In the genomic region with DNA sequence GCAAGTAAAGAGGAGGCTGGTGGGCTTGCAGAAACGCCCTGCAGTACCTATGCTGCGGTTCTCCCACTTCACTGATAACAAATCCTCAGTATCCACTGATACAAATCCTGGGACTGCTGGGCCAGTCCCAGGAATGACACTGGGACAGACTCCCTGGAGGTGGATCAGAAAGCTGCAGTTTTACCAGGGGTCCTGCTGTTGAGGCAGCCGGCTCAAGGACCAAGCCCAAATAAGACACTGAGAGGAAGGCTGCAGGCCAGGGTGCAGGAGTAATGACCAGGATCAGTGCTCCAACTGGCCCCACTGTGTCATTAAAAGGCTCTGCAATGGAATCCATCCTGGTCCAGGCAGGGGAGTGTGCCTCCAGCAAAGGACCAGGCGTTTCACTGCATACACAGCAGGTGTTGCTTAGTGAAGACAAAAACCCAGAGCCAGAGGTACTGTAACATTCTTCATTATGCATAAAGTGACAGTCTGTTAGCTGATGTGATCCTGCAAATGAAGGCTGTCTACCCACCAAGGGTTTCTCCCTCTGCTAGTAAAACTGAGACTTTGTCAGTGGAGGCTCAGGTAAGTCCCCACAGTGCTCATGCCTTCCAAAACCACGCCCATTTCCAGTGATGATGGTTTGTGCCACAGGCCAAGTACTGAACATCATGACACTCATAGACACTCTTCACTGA, we compare ENCODE assay signal across 10 cellular contexts.
DNase-seq lines count a peak whose midpoint lies in the region; FAIRE-seq and TF ChIP-seq lines count a peak whose summit lies in the region.
"Had no signal": no experiment of that assay in that cellular context is flagged by ENCODE, and none has a peak within 500 bp of the region (broad histone marks: within the 10 kb centered on the region; RNA-seq: fewer than 3 reads in every experiment).

No MANE protein-coding gene starts in this region.

- H3K9me3 ChIP-seq in iPS-18a (ENCODE audit: control insufficient read depth, low read depth, low read length), result no peaks in the 10 kb centered on the region

- H3K4me3 Mint-ChIP-seq in T-helper 1 cell treated with Interleukin-12 subunit alpha and Interleukin-12 subunit beta and Interleukin-4 antibody, amounts not matched to agents 30 μg/mL and 1 μg/mL, for 36 hours, result peak overlapping the region; percentile 100

- FAIRE-seq in D721Med (lab: Jason Lieb, UNC) (no peak), urothelium cell line (lab: Jason Lieb, UNC) (no peak)
- FAIRE-seq: endometrium had no signal

- H3K9ac ChIP-seq in iPS-18a (ENCODE audit: low read length), result no peak overlapping the region

- no peaks in the 10 kb centered on the region for H3K9me3 Mint-ChIP-seq in T-helper 1 cell treated with Interleukin-12 subunit alpha and Interleukin-12 subunit beta and Interleukin-4 antibody, amounts not matched to agents 30 μg/mL and 1 μg/mL, for 36 hours

- peaks cover 38% of the 10 kb centered on the region for H3K36me3 ChIP-seq in iPS-18a (ENCODE audit: control insufficient read depth, low read depth, low read length)

- no peaks in the 10 kb centered on the region for H3K27me3 Mint-ChIP-seq in T-helper 1 cell treated with Interleukin-12 subunit alpha and Interleukin-12 subunit beta and Interleukin-4 antibody, amounts not matched to agents 30 μg/mL and 1 μg/mL, for 36 hours (ENCODE audit: low read depth)

- no peak overlapping the region for H3K27ac ChIP-seq in iPS-18a (ENCODE audit: low read length)

- peaks cover 7% of the 10 kb centered on the region for H3K4me1 ChIP-seq in iPS-18a (ENCODE audit: control insufficient read depth, low read depth, low read length)

- peak overlapping the region; percentile 99 for H3K27ac Mint-ChIP-seq in T-helper 1 cell treated with Interleukin-12 subunit alpha and Interleukin-12 subunit beta and Interleukin-4 antibody, amounts not matched to agents 30 μg/mL and 1 μg/mL, for 36 hours

- DNase-seq in stimulated activated naive CD4-positive, alpha-beta T cell treated with Interleukin-2 at 50 U/mL for 16 hours (lab: John Stamatoyannopoulos, UW), result peak; percentile 43
- DNase-seq in stimulated activated naive CD4-positive, alpha-beta T cell (lab: John Stamatoyannopoulos, UW), result no peak
- no peak for DNase-seq in D721Med (ENCODE audit: insufficient read length, low spot score)
- no peak for DNase-seq in NCI-H1930 (lab: John Stamatoyannopoulos, UW)
- DNase-seq in urothelium cell line (ENCODE audit: low spot score), result no peak
- DNase-seq in activated gamma-delta T cell treated with Interleukin-2 at 50 U/mL for 16 hours, result no peak
- DNase-seq: RPMI8226 had no signal

- H3K4me3 ChIP-seq in iPS-18a (ENCODE audit: low read length), result peak overlapping the region; percentile 97

- H3K36me3 Mint-ChIP-seq in T-helper 1 cell treated with Interleukin-12 subunit alpha and Interleukin-12 subunit beta and Interleukin-4 antibody, amounts not matched to agents 30 μg/mL and 1 μg/mL, for 36 hours (ENCODE audit: low read depth), result peaks cover 32% of the 10 kb centered on the region

- TF ChIP-seq CTCF in D721Med (IDR thresholded peaks at IDR 0.05; ENCODE audit: insufficient read depth, missing control alignments), result no peak

- peaks cover 30% of the 10 kb centered on the region for H3K4me1 Mint-ChIP-seq in T-helper 1 cell treated with Interleukin-12 subunit alpha and Interleukin-12 subunit beta and Interleukin-4 antibody, amounts not matched to agents 30 μg/mL and 1 μg/mL, for 36 hours (ENCODE audit: low read depth)

- peaks cover 7% of the 10 kb centered on the region for H3K27me3 ChIP-seq in iPS-18a (ENCODE audit: control insufficient read depth, insufficient read depth, low read length)
